3 cellular contexts compared by ENCODE assay signal in genomic region chr1:3497521-3497920, GRCh38.
A peak's percentile ranks its signal among the peaks of the same experiment; 100 is the strongest.
TF ChIP-seq lines count a peak whose summit lies in the region.

No MANE protein-coding gene starts in this region.

TF ChIP-seq in HepG2, 621 proteins besides CTCF, POLR2A, EP300 and RAD21:
- TF ChIP-seq AGO2 (optimal IDR thresholded peaks at IDR 0.05; ENCODE audit: low read depth, low read length) (peak; percentile 34), ZNF317 (CRISPR knock-in tag; IDR thresholded peaks at IDR 0.05) (no peak), TBL1XR1 (IDR thresholded peaks at IDR 0.05; ENCODE audit: borderline replicate concordance, low read length, partially characterized antibody) (no peak), IRF2 (CRISPR knock-in tag; IDR thresholded peaks at IDR 0.05) (no peak)
- TF ChIP-seq, protein P1, sequence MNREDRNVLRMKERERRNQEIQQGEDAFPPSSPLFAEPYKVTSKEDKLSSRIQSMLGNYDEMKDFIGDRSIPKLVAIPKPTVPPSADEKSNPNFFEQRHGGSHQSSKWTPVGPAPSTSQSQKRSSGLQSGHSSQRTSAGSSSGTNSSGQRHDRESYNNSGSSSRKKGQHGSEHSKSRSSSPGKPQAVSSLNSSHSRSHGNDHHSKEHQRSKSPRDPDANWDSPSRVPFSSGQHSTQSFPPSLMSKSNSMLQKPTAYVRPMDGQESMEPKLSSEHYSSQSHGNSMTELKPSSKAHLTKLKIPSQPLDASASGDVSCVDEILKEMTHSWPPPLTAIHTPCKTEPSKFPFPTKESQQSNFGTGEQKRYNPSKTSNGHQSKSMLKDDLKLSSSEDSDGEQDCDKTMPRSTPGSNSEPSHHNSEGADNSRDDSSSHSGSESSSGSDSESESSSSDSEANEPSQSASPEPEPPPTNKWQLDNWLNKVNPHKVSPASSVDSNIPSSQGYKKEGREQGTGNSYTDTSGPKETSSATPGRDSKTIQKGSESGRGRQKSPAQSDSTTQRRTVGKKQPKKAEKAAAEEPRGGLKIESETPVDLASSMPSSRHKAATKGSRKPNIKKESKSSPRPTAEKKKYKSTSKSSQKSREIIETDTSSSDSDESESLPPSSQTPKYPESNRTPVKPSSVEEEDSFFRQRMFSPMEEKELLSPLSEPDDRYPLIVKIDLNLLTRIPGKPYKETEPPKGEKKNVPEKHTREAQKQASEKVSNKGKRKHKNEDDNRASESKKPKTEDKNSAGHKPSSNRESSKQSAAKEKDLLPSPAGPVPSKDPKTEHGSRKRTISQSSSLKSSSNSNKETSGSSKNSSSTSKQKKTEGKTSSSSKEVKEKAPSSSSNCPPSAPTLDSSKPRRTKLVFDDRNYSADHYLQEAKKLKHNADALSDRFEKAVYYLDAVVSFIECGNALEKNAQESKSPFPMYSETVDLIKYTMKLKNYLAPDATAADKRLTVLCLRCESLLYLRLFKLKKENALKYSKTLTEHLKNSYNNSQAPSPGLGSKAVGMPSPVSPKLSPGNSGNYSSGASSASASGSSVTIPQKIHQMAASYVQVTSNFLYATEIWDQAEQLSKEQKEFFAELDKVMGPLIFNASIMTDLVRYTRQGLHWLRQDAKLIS (CRISPR knock-in tag; IDR thresholded peaks at IDR 0.05), result no peak

TF ChIP-seq in HEK293, 187 proteins besides CTCF, POLR2A, EP300 and RAD21:
- TF ChIP-seq YY1 (tag by site-specific recombination; IDR thresholded peaks at IDR 0.05) (no peak), ZNF48 (tag by site-specific recombination; IDR thresholded peaks at IDR 0.05) (no peak), ZNF664 (tag by site-specific recombination; IDR thresholded peaks at IDR 0.05) (no peak), TSHZ1 (tag by site-specific recombination; IDR thresholded peaks at IDR 0.05; ENCODE audit: borderline replicate concordance) (no peak), ZNF10 (tag by site-specific recombination; IDR thresholded peaks at IDR 0.05) (peak; percentile 28; the same call in 1 of the 2 replicates)
TF ChIP-seq in HEK293: peak in this region for 1.

TF ChIP-seq in H1, 55 proteins besides CTCF, POLR2A, EP300 and RAD21:
- no peak for TF ChIP-seq SP4 (IDR thresholded peaks at IDR 0.05; ENCODE audit: low read length)
- no peak for TF ChIP-seq SIN3A (conservative IDR thresholded peaks at IDR 0.05 in 1 of 2, IDR thresholded peaks at IDR 0.05 in 1 of 2; ENCODE audit: low read depth in 1 of 2, low read length in 2 of 2)
- no peak for TF ChIP-seq KDM4A (IDR thresholded peaks at IDR 0.05; ENCODE audit: low read depth, low read length, severe bottlenecking)
- TF ChIP-seq MAFK (IDR thresholded peaks at IDR 0.05; ENCODE audit: low read depth, low read length), result no peak
- no peak for TF ChIP-seq BCL11A (IDR thresholded peaks at IDR 0.05; ENCODE audit: low read depth in 2 of 2, low read length in 2 of 2)
- TF ChIP-seq FOSL1 (IDR thresholded peaks at IDR 0.05; ENCODE audit: insufficient read depth, low read depth, low read length), result no peak
- no peak for TF ChIP-seq SUZ12 (IDR thresholded peaks at IDR 0.05; ENCODE audit: low read length)
- no peak for TF ChIP-seq TEAD4 (IDR thresholded peaks at IDR 0.05; ENCODE audit: low read depth, low read length)
- no peak for TF ChIP-seq ASH2L (IDR thresholded peaks at IDR 0.05; ENCODE audit: low read length)
- TF ChIP-seq RXRA (IDR thresholded peaks at IDR 0.05; ENCODE audit: insufficient read depth, low read depth, low read length), result no peak
- TF ChIP-seq, protein P2, sequence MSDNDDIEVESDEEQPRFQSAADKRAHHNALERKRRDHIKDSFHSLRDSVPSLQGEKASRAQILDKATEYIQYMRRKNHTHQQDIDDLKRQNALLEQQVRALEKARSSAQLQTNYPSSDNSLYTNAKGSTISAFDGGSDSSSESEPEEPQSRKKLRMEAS (IDR thresholded peaks at IDR 0.05), result no peak
- TF ChIP-seq PHF8 (conservative IDR thresholded peaks at IDR 0.05; ENCODE audit: low read depth, low read length), result no peak
- TF ChIP-seq BRCA1 (IDR thresholded peaks at IDR 0.05; ENCODE audit: low read depth, low read length), result no peak
- TF ChIP-seq SIRT6 (IDR thresholded peaks at IDR 0.05; ENCODE audit: low read length), result no peak
